25 cellular contexts compared by ENCODE assay signal in the genomic region with DNA sequence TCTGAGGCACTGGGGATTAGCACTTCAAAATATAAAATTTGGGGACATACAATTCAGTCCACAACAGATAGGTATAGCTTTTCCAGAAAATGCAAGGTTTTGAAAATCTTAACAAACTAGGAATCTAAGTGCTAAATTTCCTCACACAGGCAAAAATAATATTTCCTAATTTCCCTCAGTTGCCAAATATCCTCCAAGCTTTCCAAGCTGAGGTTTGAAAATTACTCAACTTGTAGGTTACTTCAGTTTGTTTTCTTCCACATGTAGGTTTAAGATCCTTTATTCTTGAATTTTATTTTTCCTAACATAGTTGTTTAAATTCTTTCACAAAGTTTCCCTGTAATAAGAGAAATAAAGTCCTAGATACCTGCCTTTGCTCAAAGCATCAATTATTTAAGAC.
"Had no signal": no experiment of that assay in that cellular context is flagged by ENCODE, and none has a peak within 500 bp of the region (broad histone marks: within the 10 kb centered on the region; RNA-seq: fewer than 3 reads in every experiment).

No MANE protein-coding gene starts in this region.

- H3K4me3 ChIP-seq: coronary artery, esophagus muscularis mucosa, gastrocnemius medialis, lower lobe of right lung, pancreas, right lobe of liver, smooth muscle cell, stomach, testis, tibial artery had no signal

- H3K9me3 ChIP-seq: esophagus muscularis mucosa, gastrocnemius medialis, pancreas, right lobe of liver, testis, tibial artery had no signal

- ATAC-seq: gastrocnemius medialis; left ventricle myocardium superior; lower lobe of right lung; naive thymus-derived CD8-positive, alpha-beta T cell; pancreas; right lobe of liver had no signal

- H3K36me3 ChIP-seq: esophagus muscularis mucosa, gastrocnemius medialis, lower lobe of right lung, pancreas, right lobe of liver, stomach, tibial artery had no signal

- H3K27me3 ChIP-seq: esophagus muscularis mucosa, gastrocnemius medialis, pancreas, right lobe of liver, stomach, testis, tibial artery had no signal

- DNase-seq: dermis blood vessel endothelial cell; effector memory CD4-positive, alpha-beta T cell; foreskin fibroblast; gastrocnemius medialis; head of caudate nucleus; left ventricle myocardium superior; lower lobe of right lung; naive thymus-derived CD8-positive, alpha-beta T cell; nephron progenitor cell; occipital lobe; pancreas; retina; right lobe of liver; stimulated activated CD4-positive, alpha-beta T cell treated with anti-CD3 and anti-CD28 coated beads, Interleukin-12 subunit alpha, Interleukin-12 subunit beta, amount 100 ng/mL, for 4 hours; stimulated activated CD4-positive, alpha-beta T cell treated with anti-CD3 and anti-CD28 coated beads, Interleukin-1b, Interleukin-23, amount 100 ng/mL, for 48 hours; stimulated activated CD4-positive, alpha-beta T cell treated with anti-CD3 and anti-CD28 coated beads, Interleukin-4, amount 100 ng/mL, for 1 hour; stimulated activated CD8-positive, alpha-beta memory T cell treated with anti-CD3 and anti-CD28 coated beads, Interleukin-4, amount 100 ng/mL, for 48 hours; stimulated activated naive CD4-positive, alpha-beta T cell; stomach; substantia nigra; testis; tibial artery had no signal

- H3K4me1 ChIP-seq: esophagus muscularis mucosa, gastrocnemius medialis, lower lobe of right lung, pancreas, right lobe of liver, stomach, tibial artery had no signal

- H3K27ac ChIP-seq: coronary artery, esophagus muscularis mucosa, gastrocnemius medialis, lower lobe of right lung, pancreas, right lobe of liver, stomach, testis, tibial artery had no signal
